ENCODE assay signal across 9 cellular contexts in the genomic region with DNA sequence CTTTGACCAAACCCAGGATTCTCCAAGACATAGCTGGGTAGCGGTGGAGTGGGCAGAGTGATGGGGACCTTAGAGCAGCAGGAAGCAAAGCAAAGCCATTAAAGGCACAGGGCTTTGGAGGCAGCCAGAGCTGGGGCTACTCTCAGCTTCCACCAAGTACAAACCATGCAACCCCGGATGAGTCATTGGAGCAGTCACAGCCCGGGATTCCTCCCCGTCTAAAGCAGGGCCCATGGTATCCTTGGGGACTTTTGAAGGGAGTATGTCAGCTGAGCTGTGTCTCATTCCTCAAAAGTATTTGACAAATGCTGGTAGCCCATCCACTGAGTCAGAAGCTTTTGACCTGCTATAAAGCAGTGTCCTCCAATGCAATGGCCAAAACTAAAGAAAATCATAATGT. TPM values are rescaled to one million over a fixed set of nuclear protein-coding genes. Genes with fewer than 3 reads are reported as not detected.
DNase-seq lines count a peak whose midpoint lies in the region; ATAC-seq and TF ChIP-seq lines count a peak whose summit lies in the region.
"Had no signal": no experiment of that assay in that cellular context is flagged by ENCODE, and none has a peak within 500 bp of the region (broad histone marks: within the 10 kb centered on the region; RNA-seq: fewer than 3 reads in every experiment).

No MANE protein-coding gene starts in this region.

- H3K27me3 ChIP-seq in fibroblast of lung (ENCODE audit: control insufficient read depth, insufficient read depth, low read length) (no peaks in the 10 kb centered on the region), trophoblast cell (ENCODE audit: insufficient read depth, low read length) (no peaks in the 10 kb centered on the region), left lung (no peaks in the 10 kb centered on the region), esophagus squamous epithelium (no peaks in the 10 kb centered on the region)

- H3K9ac ChIP-seq in fibroblast of lung (ENCODE audit: insufficient read depth, low read length) (no peak overlapping the region), trophoblast cell (ENCODE audit: low read length) (no peak overlapping the region)

- no peak overlapping the region for H2AK5ac ChIP-seq in trophoblast cell (ENCODE audit: low read length)

- no peak overlapping the region for H3K14ac ChIP-seq in trophoblast cell (ENCODE audit: low read length)

- intact Hi-C loops in left lung (cut with DNase I) (no loop called here), esophagus squamous epithelium (cut with DNase I) (no loop called here)

- no peak overlapping the region for H3K4ac ChIP-seq in trophoblast cell (ENCODE audit: low read depth, low read length)

- DNase-seq in EH (ENCODE audit: low read depth) = peak; percentile 96
- DNase-seq in RKO (ENCODE audit: low spot score) = peak; percentile 39
- peak; percentile 56 to 72 for DNase-seq in fibroblast of lung (ENCODE audit: low read depth in 2 of 2)
- peak; percentile 87 to 95 for DNase-seq in trophoblast cell
- DNase-seq in NAMALWA (ENCODE audit: low spot score) = no peak
- DNase-seq in left lung = no peak
- no peak for DNase-seq in esophagus squamous epithelium (lab: John Stamatoyannopoulos, UW)
- no peak for DNase-seq in pons (ENCODE audit: low spot score)
- DNase-seq: CD8-positive, alpha-beta memory T cell had no signal

- H2BK120ac ChIP-seq in trophoblast cell (ENCODE audit: insufficient read depth, low read length, poor library complexity) = no peak overlapping the region

- H3K4me1 ChIP-seq in fibroblast of lung (ENCODE audit: control insufficient read depth, extremely low read depth, insufficient read depth, low read length) = peaks cover 7% of the 10 kb centered on the region
- H3K4me1 ChIP-seq in trophoblast cell (ENCODE audit: control insufficient read depth in 1 of 2, insufficient read depth in 2 of 2, low read length in 2 of 2) = peaks cover 2 to 6% of the 10 kb centered on the region in 2 experiments
- no peaks in the 10 kb centered on the region for H3K4me1 ChIP-seq in left lung
- no peaks in the 10 kb centered on the region for H3K4me1 ChIP-seq in esophagus squamous epithelium

- no peak overlapping the region for H2BK5ac ChIP-seq in trophoblast cell (ENCODE audit: low read depth, low read length, poor library complexity)

- H4K20me1 ChIP-seq in fibroblast of lung (ENCODE audit: control insufficient read depth, extremely low read depth, insufficient read depth, low read length) = no peaks in the 10 kb centered on the region

- no peak overlapping the region for H4K8ac ChIP-seq in trophoblast cell (ENCODE audit: low read depth, low read length)

- H3K4me3 ChIP-seq in fibroblast of lung (replicated peaks in 1 of 4; ENCODE audit: control extremely low read depth in 1 of 4, insufficient read depth in 1 of 4, low read depth in 3 of 4, low read length in 4 of 4) (no peak overlapping the region), trophoblast cell (ENCODE audit: low read depth, low read length) (no peak overlapping the region), left lung (no peak overlapping the region), esophagus squamous epithelium (no peak overlapping the region)

- H3K36me3 ChIP-seq in fibroblast of lung (ENCODE audit: control insufficient read depth, insufficient read depth, low read length) (no peaks in the 10 kb centered on the region), trophoblast cell (ENCODE audit: control insufficient read depth in 1 of 2, insufficient read depth in 2 of 2, low read length in 2 of 2) (peaks cover 8 to 23% of the 10 kb centered on the region in 2 experiments), left lung (peaks cover 0 to 14% of the 10 kb centered on the region in 2 donors), esophagus squamous epithelium (peaks cover 0 to 21% (median 0%) of the 10 kb centered on the region in 3 donors)

- H4K91ac ChIP-seq in trophoblast cell (ENCODE audit: low read depth, low read length) = no peak overlapping the region

- H3K9me3 ChIP-seq in fibroblast of lung (ENCODE audit: control insufficient read depth, insufficient read depth, low read depth, low read length) (no peaks in the 10 kb centered on the region), trophoblast cell (ENCODE audit: insufficient read depth, low read depth, low read length) (peaks cover 1% of the 10 kb centered on the region), left lung (no peaks in the 10 kb centered on the region), esophagus squamous epithelium (no peaks in the 10 kb centered on the region)

- no peak for TF ChIP-seq CTCF in fibroblast of lung (conservative IDR thresholded peaks at IDR 0.05 in 1 of 2, IDR thresholded peaks at IDR 0.05 in 1 of 2; ENCODE audit: low read depth in 1 of 2, low read length in 2 of 2)
- no peak for TF ChIP-seq CTCF in left lung (IDR thresholded peaks at IDR 0.05)
- no peak for TF ChIP-seq CTCF in esophagus squamous epithelium (IDR thresholded peaks at IDR 0.05)

- no peaks in the 10 kb centered on the region for H3K79me1 ChIP-seq in trophoblast cell (ENCODE audit: low read length)

- no peak overlapping the region for H3K18ac ChIP-seq in trophoblast cell (ENCODE audit: low read length)

- no peak for TF ChIP-seq POLR2A in esophagus squamous epithelium (IDR thresholded peaks at IDR 0.05)

- no peak for ATAC-seq in left lung

- no peak overlapping the region for H3K27ac ChIP-seq in fibroblast of lung (ENCODE audit: insufficient read depth, low read length)
- no peak overlapping the region for H3K27ac ChIP-seq in trophoblast cell (ENCODE audit: low read depth, low read length)
- H3K27ac ChIP-seq in left lung = no peak overlapping the region
- H3K27ac ChIP-seq in esophagus squamous epithelium = no peak overlapping the region

- no CpG with 5 or more reads among the region's 4 CpGs for WGBS in trophoblast cell (ENCODE audit: extremely low coverage, insufficient coverage, insufficient read length)
- WGBS in esophagus squamous epithelium, 2 donors = 33 to 53% methylated on average over 3 of the region's 4 CpGs

- H3K4me2 ChIP-seq in fibroblast of lung (ENCODE audit: extremely low read depth, insufficient read depth, low read length) (no peak overlapping the region), trophoblast cell (ENCODE audit: low read length) (no peak overlapping the region)

- H2BK12ac ChIP-seq in trophoblast cell (ENCODE audit: low read length) = no peak overlapping the region

- no peaks in the 10 kb centered on the region for H3K79me2 ChIP-seq in fibroblast of lung (ENCODE audit: control insufficient read depth, insufficient read depth, low read length)
- no peaks in the 10 kb centered on the region for H3K79me2 ChIP-seq in trophoblast cell (ENCODE audit: control insufficient read depth, insufficient read depth, low read length, poor library complexity)

- H2AFZ ChIP-seq in fibroblast of lung (ENCODE audit: low read length) = no peak overlapping the region
- H2AFZ ChIP-seq in trophoblast cell (ENCODE audit: insufficient read depth, low read length, poor library complexity) = no peak overlapping the region

- no peak overlapping the region for H3K23ac ChIP-seq in trophoblast cell (ENCODE audit: low read length)

- H4K12ac ChIP-seq in trophoblast cell (ENCODE audit: low read depth, low read length) = no peak overlapping the region

RNA-seq across cellular contexts. Expression of a gene that starts 9.7 kb away (rescaled TPM):
- 7.9 and 11.6 TPM in 2 replicates for total RNA-seq in fibroblast of lung
- 8.3 and 32.2 TPM in 2 replicates for polyA plus RNA-seq in fibroblast of lung
- 7.7 and 26.1 TPM in 2 replicates for polyA plus RNA-seq in fibroblast of lung (2012)
- polyA minus RNA-seq in fibroblast of lung (ENCODE audit: low replicate concordance) = 1.1 TPM in 1 of 2 replicates, not detected in the other
- 2.4 and 2.7 TPM in 2 replicates for polyA plus RNA-seq in trophoblast cell (2013)
- total RNA-seq in left lung = 100 to 1,000 TPM; 278 to 394 TPM
- total RNA-seq in esophagus squamous epithelium = 100 to 1,000 TPM in 3 of 4 donors, 10 to 100 TPM in 1; 39.5 to 958 (median 291) TPM

RNA-seq across cellular contexts. Expression of a gene that starts 19.7 kb away (rescaled TPM):
- total RNA-seq in fibroblast of lung (8.5 and 14.4 TPM in 2 replicates), left lung (10 to 100 TPM; 20.3 to 23.8 TPM), esophagus squamous epithelium (10 to 100 TPM in 1 of 4 donors, 1 to 10 TPM in 3; 1.9 to 12.5 (median 8.6) TPM)
- 20.3 and 26.0 TPM in 2 replicates for polyA plus RNA-seq in fibroblast of lung
- polyA plus RNA-seq in fibroblast of lung (2012) = 21.2 and 28.0 TPM in 2 replicates
- 14.6 and 15.5 TPM in 2 replicates for polyA minus RNA-seq in fibroblast of lung (ENCODE audit: low replicate concordance)
- 18.5 and 19.5 TPM in 2 replicates for polyA plus RNA-seq in trophoblast cell (2013)

RNA-seq across cellular contexts. Expression of a gene that starts 19.8 kb away (rescaled TPM):
- total RNA-seq in fibroblast of lung (103 and 143 TPM in 2 replicates), left lung (100 to 1,000 TPM; 142 to 148 TPM), esophagus squamous epithelium (100 to 1,000 TPM in 1 of 4 donors, 10 to 100 TPM in 3; 63.9 to 114 (median 71.9) TPM)
- 192 and 244 TPM in 2 replicates for polyA plus RNA-seq in fibroblast of lung
- 157 and 176 TPM in 2 replicates for polyA plus RNA-seq in fibroblast of lung (2012)
- polyA minus RNA-seq in fibroblast of lung (ENCODE audit: low replicate concordance) = 64.4 and 89.6 TPM in 2 replicates
- 108 and 113 TPM in 2 replicates for polyA plus RNA-seq in trophoblast cell (2013)

RNA-seq across cellular contexts. Expression of a gene that starts 28.6 kb away (rescaled TPM):
- 114 and 225 TPM in 2 replicates for total RNA-seq in fibroblast of lung
- 91.4 and 104 TPM in 2 replicates for polyA plus RNA-seq in fibroblast of lung
- 322 and 327 TPM in 2 replicates for polyA plus RNA-seq in fibroblast of lung (2012)
- polyA minus RNA-seq in fibroblast of lung (ENCODE audit: low replicate concordance) = 65.8 and 141 TPM in 2 replicates
- 8.1 and 9.4 TPM in 2 replicates for polyA plus RNA-seq in trophoblast cell (2013)
- 10 to 100 TPM; 37.9 to 59.3 TPM for total RNA-seq in left lung
- total RNA-seq in esophagus squamous epithelium = 10 to 100 TPM; 50.6 to 97.1 (median 66.0) TPM

Comparison
In these comparisons a context has a peak if more than half of its experiments do, and no peak if none do; other contexts are left out.
1. DNase-seq: peak in EH (single experiment), RKO (single experiment), fibroblast of lung (2 of 2) and trophoblast cell (2 of 2); none in NAMALWA (single experiment), left lung (0 of 2), esophagus squamous epithelium (single experiment) and pons (single experiment).